In genomic region chr20:54662064-54662463, GRCh38 we compare ENCODE assay signal across 21 cellular contexts.
"Had no signal": no experiment of that assay in that cellular context is flagged by ENCODE, and none has a peak within 500 bp of the region (broad histone marks: within the 10 kb centered on the region; RNA-seq: fewer than 3 reads in every experiment).

No MANE protein-coding gene starts in this region.

- H3K27ac ChIP-seq: coronary artery, gastroesophageal sphincter, heart left ventricle, left lung, ovary, stomach, upper lobe of left lung, VCaP had no signal

- H3K27me3 ChIP-seq: gastroesophageal sphincter, left lung, ovary, upper lobe of left lung had no signal

- H3K4me1 Mint-ChIP-seq: stimulated activated effector memory CD8-positive, alpha-beta T cell treated with anti-CD3 and anti-CD28 coated beads, Interleukin-12 subunit alpha, Interleukin-12 subunit beta, amount 100 ng/mL, for 72 hours had no signal

- H3K4me3 Mint-ChIP-seq: activated T-cell treated with anti-CD3 and anti-CD28 coated beads, Interleukin-2, amount 50 U/mL, for 72 hours; nephron progenitor cell; stimulated activated effector memory CD8-positive, alpha-beta T cell treated with anti-CD3 and anti-CD28 coated beads, Interleukin-12 subunit alpha, Interleukin-12 subunit beta, amount 100 ng/mL, for 72 hours; T-helper 17 cell had no signal

- H3K9me3 Mint-ChIP-seq: activated T-cell treated with anti-CD3 and anti-CD28 coated beads, Interleukin-2, amount 50 U/mL, for 72 hours; stimulated activated effector memory CD8-positive, alpha-beta T cell treated with anti-CD3 and anti-CD28 coated beads, Interleukin-12 subunit alpha, Interleukin-12 subunit beta, amount 100 ng/mL, for 72 hours had no signal

- H3K27ac Mint-ChIP-seq: activated T-cell treated with anti-CD3 and anti-CD28 coated beads, Interleukin-2, amount 50 U/mL, for 72 hours; stimulated activated effector memory CD8-positive, alpha-beta T cell treated with anti-CD3 and anti-CD28 coated beads, Interleukin-12 subunit alpha, Interleukin-12 subunit beta, amount 100 ng/mL, for 72 hours; T-helper 17 cell had no signal

- H3K36me3 Mint-ChIP-seq: stimulated activated effector memory CD8-positive, alpha-beta T cell treated with anti-CD3 and anti-CD28 coated beads, Interleukin-12 subunit alpha, Interleukin-12 subunit beta, amount 100 ng/mL, for 72 hours had no signal

- H3K4me3 ChIP-seq: coronary artery, gastroesophageal sphincter, heart left ventricle, left lung, ovary, smooth muscle cell, stomach, upper lobe of left lung had no signal

- ATAC-seq: activated T-cell treated with anti-CD3 and anti-CD28 coated beads, Interleukin-2, amount 50 U/mL, for 72 hours; esophagus mucosa; gastroesophageal sphincter; heart left ventricle; left lung; sciatic nerve; stimulated activated effector memory CD8-positive, alpha-beta T cell treated with anti-CD3 and anti-CD28 coated beads, Interleukin-12 subunit alpha, Interleukin-12 subunit beta, amount 100 ng/mL, for 72 hours; T-helper 17 cell had no signal

- DNase-seq: activated CD4-positive, alpha-beta T cell treated with anti-CD3 and anti-CD28 coated beads, Interleukin-2, amount 50 U/mL, for 4 hours; activated effector memory CD4-positive, alpha-beta T cell treated with anti-CD3 and anti-CD28 coated beads, Interleukin-2, amount 50 U/mL, for 16 hours; activated naive CD4-positive, alpha-beta T cell treated with anti-CD3 and anti-CD28 coated beads, Interleukin-2, amount 50 U/mL, for 16 hours; activated T-cell treated with anti-CD3 and anti-CD28 coated beads, Interleukin-2, amount 50 U/mL, for 72 hours; aorta; effector CD4-positive, alpha-beta T cell; heart left ventricle; left lung; nephron progenitor cell; ovary; stimulated activated CD4-positive, alpha-beta T cell treated with anti-CD3 and anti-CD28 coated beads, Interleukin-4, amount 100 ng/mL, for 24 hours; stomach; T-helper 17 cell; upper lobe of left lung had no signal

- H3K4me1 ChIP-seq: gastroesophageal sphincter, left lung, stomach, upper lobe of left lung had no signal

- H3K36me3 ChIP-seq: gastroesophageal sphincter, heart left ventricle, left lung, ovary, stomach, upper lobe of left lung had no signal

- H3K9me3 ChIP-seq: gastroesophageal sphincter, heart left ventricle, left lung, ovary, stomach, upper lobe of left lung had no signal
